ENCODE assay signal across 29 cellular contexts in genomic region chr2:168711091-168711490, GRCh38.
"Had no signal": no experiment of that assay in that cellular context is flagged by ENCODE, and none has a peak within 500 bp of the region (broad histone marks: within the 10 kb centered on the region; RNA-seq: fewer than 3 reads in every experiment).

No MANE protein-coding gene starts in this region.

- ATAC-seq: activated CD4-positive, CD25-positive, alpha-beta regulatory T cell treated with anti-CD3 and anti-CD28 coated beads, Interleukin-2, amount 50 U/mL, for 24 hours; gastrocnemius medialis; pancreas; sciatic nerve had no signal

- DNase-seq: activated CD4-positive, alpha-beta T cell treated with anti-CD3 and anti-CD28 coated beads for 48 hours; activated CD4-positive, alpha-beta T cell treated with anti-CD3 and anti-CD28 coated beads, Interleukin-2, amount 50 U/mL, for 48 hours; activated CD8-positive, alpha-beta memory T cell treated with anti-CD3 and anti-CD28 coated beads for 24 hours; activated effector memory CD4-positive, alpha-beta T cell treated with Interleukin-2 at 50 U/mL for 16 hours; activated naive CD4-positive, alpha-beta T cell treated with Interleukin-2 at 50 U/mL for 16 hours; anterior cingulate cortex; dorsolateral prefrontal cortex; effector memory CD4-positive, alpha-beta T cell; erythroblast; gastrocnemius medialis; glutamatergic neuron; islet precursor cell; mammary epithelial cell; naive B cell; nephron progenitor cell; pancreas; retina; small intestine; stimulated activated CD4-positive, alpha-beta T cell treated with anti-CD3 and anti-CD28 coated beads, Interleukin-1b, Interleukin-23, amount 100 ng/mL, for 48 hours; stimulated activated naive B cell treated with anti-CD40 and anti-IgM and Interleukin-4, amounts not matched to agents 10 μg/mL and 1 μg/mL and 100 μg/mL, for 72 hours; stomach; thyroid gland; WERI-Rb-1 had no signal

- H3K36me3 ChIP-seq: gastrocnemius medialis, neutrophil, pancreas, prostate gland, thyroid gland, WERI-Rb-1 had no signal

- FAIRE-seq: bronchial epithelial cell, pancreas, small intestine had no signal

- H3K4me1 ChIP-seq: gastrocnemius medialis, prostate gland, thyroid gland had no signal

- H3K9me3 ChIP-seq: gastrocnemius medialis, neutrophil, pancreas, prostate gland, stomach, thyroid gland had no signal

- H3K4me3 ChIP-seq: coronary artery, dorsolateral prefrontal cortex, gastrocnemius medialis, pancreas, prostate gland, stomach, thyroid gland had no signal

- H3K27ac ChIP-seq: coronary artery, dorsolateral prefrontal cortex, gastrocnemius medialis, neutrophil, pancreas, prostate gland, stomach, thyroid gland, WERI-Rb-1 had no signal

- H3K27me3 ChIP-seq: dorsolateral prefrontal cortex, gastrocnemius medialis, neutrophil, pancreas, stomach, thyroid gland had no signal
